Comparison of ENCODE assay signal across 24 cellular contexts in genomic region chr9:130519927-130520326, GRCh38.
"Had no signal": no experiment of that assay in that cellular context is flagged by ENCODE, and none has a peak within 500 bp of the region (broad histone marks: within the 10 kb centered on the region; RNA-seq: fewer than 3 reads in every experiment).

No MANE protein-coding gene starts in this region.

- ATAC-seq: effector memory CD8-positive, alpha-beta T cell; esophagus mucosa; gastrocnemius medialis; left cardiac atrium; left lung; left ventricle myocardium superior; lower lobe of right lung; mucosa of descending colon had no signal

- H3K4me3 ChIP-seq: colonic mucosa, esophagus squamous epithelium, gastrocnemius medialis, heart right ventricle, left lung, lower lobe of right lung, mucosa of descending colon had no signal

- H3K27ac ChIP-seq: colonic mucosa, epithelial cell of prostate, esophagus squamous epithelium, gastrocnemius medialis, heart right ventricle, left lung, lower lobe of right lung had no signal

- FAIRE-seq: endometrium, islet of Langerhans, keratinocyte had no signal

- H3K36me3 ChIP-seq: colonic mucosa, esophagus squamous epithelium, gastrocnemius medialis, heart right ventricle, left lung, lower lobe of right lung had no signal

- H3K4me1 ChIP-seq: colonic mucosa, esophagus squamous epithelium, gastrocnemius medialis, heart right ventricle, left lung, lower lobe of right lung had no signal

- H3K27me3 ChIP-seq: colonic mucosa had no signal

- DNase-seq: colonic mucosa; cortex of kidney; effector CD8-positive, alpha-beta T cell; effector memory CD8-positive, alpha-beta T cell; endodermal cell; erythroblast; esophagus squamous epithelium; foreskin fibroblast; foreskin melanocyte; gastrocnemius medialis; glutamatergic neuron; heart right ventricle; hippocampal formation; left cardiac atrium; left lung; left ventricle myocardium superior; lower lobe of right lung; mesenchymal stem cell; mucosa of descending colon had no signal

- H3K9me3 ChIP-seq: colonic mucosa, esophagus squamous epithelium, gastrocnemius medialis, heart right ventricle, left lung, lower lobe of right lung, mucosa of descending colon had no signal
